In genomic region chr3:104190681-104191080, GRCh38 we compare ENCODE assay signal across 30 cellular contexts.
A peak's percentile ranks its signal among the peaks of the same experiment; 100 is the strongest.
DNase-seq lines count a peak whose midpoint lies in the region; ATAC-seq and TF ChIP-seq lines count a peak whose summit lies in the region.
"Had no signal": no experiment of that assay in that cellular context is flagged by ENCODE, and none has a peak within 500 bp of the region (broad histone marks: within the 10 kb centered on the region; RNA-seq: fewer than 3 reads in every experiment).

No MANE protein-coding gene starts in this region.

- no peak overlapping the region for H3K4me3 Mint-ChIP-seq in activated CD8-positive, alpha-beta T cell treated with anti-CD3 and anti-CD28 coated beads, Interleukin-2, amount 10 ng/mL, durations not matched to agents 7 days and 5 days
- H3K4me3 Mint-ChIP-seq: activated B cell treated with CpG ODN at 0.5 μM for 24 hours; effector memory CD8-positive, alpha-beta T cell; naive B cell had no signal

- H3K4me1 Mint-ChIP-seq in activated CD8-positive, alpha-beta T cell treated with anti-CD3 and anti-CD28 coated beads, Interleukin-2, amount 10 ng/mL, durations not matched to agents 7 days and 5 days (ENCODE audit: low read depth) = no peaks in the 10 kb centered on the region
- H3K4me1 Mint-ChIP-seq: activated B cell treated with CpG ODN at 0.5 μM for 24 hours, naive B cell had no signal

- DNase-seq in HT1080 (ENCODE audit: low read depth) = peak; percentile 64
- DNase-seq in astrocyte of the hippocampus (ENCODE audit: low read depth, low spot score) = peak; percentile 12
- DNase-seq in kidney tubule cell (ENCODE audit: low spot score) = peak; percentile 4
- DNase-seq in activated CD8-positive, alpha-beta T cell treated with anti-CD3 and anti-CD28 coated beads, Interleukin-2, amount 10 ng/mL, durations not matched to agents 7 days and 5 days = no peak
- no peak for DNase-seq in coronary artery (ENCODE audit: low spot score)
- no peak for DNase-seq in stimulated activated naive CD8-positive, alpha-beta T cell treated with anti-CD3 and anti-CD28 coated beads, Interleukin-15, Interleukin-2, amounts not matched to agents 100 U/mL and 50 U/mL, for 24 hours
- DNase-seq: activated B cell treated with CpG ODN at 0.5 μM for 24 hours; activated CD4-positive, alpha-beta T cell treated with anti-CD3 and anti-CD28 coated beads, Interleukin-2, amount 50 U/mL, for 1 hour; activated naive CD4-positive, alpha-beta T cell treated with Interleukin-2 at 50 U/mL for 16 hours; adrenal gland; C1 segment of cervical spinal cord; colonic mucosa; effector memory CD8-positive, alpha-beta T cell; foreskin fibroblast; heart right ventricle; left lung; mesenchymal stem cell; naive B cell; NCI-H1092 treated with DMSO at 0.1 percent for 48 hours; NCI-H187 treated with DMSO at 0.1 percent for 48 hours; NCI-H2171 treated with DMSO at 0.1 percent for 48 hours; NCI-H524; PC-9; SHP77; small intestine; stimulated activated CD4-positive, alpha-beta T cell treated with anti-CD3 and anti-CD28 coated beads, Interleukin-1b, Interleukin-23, amount 100 ng/mL, for 48 hours; SW 1271; trophoblast cell had no signal

- CTCF ChIA-PET in activated CD8-positive, alpha-beta T cell treated with anti-CD3 and anti-CD28 coated beads, Interleukin-2, amount 10 ng/mL, durations not matched to agents 7 days and 5 days (lab: Charles Lee) = no interaction called here

- TF ChIP-seq CTCF in coronary artery (IDR thresholded peaks at IDR 0.05) = no peak

- no peaks in the 10 kb centered on the region for H3K27me3 Mint-ChIP-seq in activated CD8-positive, alpha-beta T cell treated with anti-CD3 and anti-CD28 coated beads, Interleukin-2, amount 10 ng/mL, durations not matched to agents 7 days and 5 days (ENCODE audit: low read depth)
- H3K27me3 Mint-ChIP-seq: activated B cell treated with CpG ODN at 0.5 μM for 24 hours; effector memory CD8-positive, alpha-beta T cell; naive B cell had no signal

- H3K27ac Mint-ChIP-seq in activated CD8-positive, alpha-beta T cell treated with anti-CD3 and anti-CD28 coated beads, Interleukin-2, amount 10 ng/mL, durations not matched to agents 7 days and 5 days = no peak overlapping the region
- H3K27ac Mint-ChIP-seq: activated B cell treated with CpG ODN at 0.5 μM for 24 hours; effector memory CD8-positive, alpha-beta T cell; naive B cell had no signal

- H3K27ac ChIP-seq in coronary artery = no peak overlapping the region
- H3K27ac ChIP-seq: adrenal gland, colonic mucosa, heart right ventricle, left lung, PC-9 had no signal

- no peak overlapping the region for H3K4me3 ChIP-seq in coronary artery
- H3K4me3 ChIP-seq: adrenal gland, colonic mucosa, heart right ventricle, left lung, PC-9 had no signal

- ATAC-seq in activated CD8-positive, alpha-beta T cell treated with anti-CD3 and anti-CD28 coated beads, Interleukin-2, amount 10 ng/mL, durations not matched to agents 7 days and 5 days = no peak
- ATAC-seq in stimulated activated naive CD8-positive, alpha-beta T cell treated with anti-CD3 and anti-CD28 coated beads, Interleukin-15, Interleukin-2, amounts not matched to agents 100 U/mL and 50 U/mL, for 24 hours = no peak
- ATAC-seq in HG03175 (IDR thresholded peaks at IDR 0.05; ENCODE audit: unreplicated experiment) = no peak
- ATAC-seq: effector memory CD8-positive, alpha-beta T cell; esophagus mucosa; heart right ventricle; left lung had no signal

- H3K36me3 Mint-ChIP-seq in activated CD8-positive, alpha-beta T cell treated with anti-CD3 and anti-CD28 coated beads, Interleukin-2, amount 10 ng/mL, durations not matched to agents 7 days and 5 days (ENCODE audit: low read depth) = no peaks in the 10 kb centered on the region
- H3K36me3 Mint-ChIP-seq: naive B cell had no signal

- H3K9me3 Mint-ChIP-seq in activated CD8-positive, alpha-beta T cell treated with anti-CD3 and anti-CD28 coated beads, Interleukin-2, amount 10 ng/mL, durations not matched to agents 7 days and 5 days (ENCODE audit: insufficient read depth) = no peaks in the 10 kb centered on the region
- H3K9me3 Mint-ChIP-seq: activated B cell treated with CpG ODN at 0.5 μM for 24 hours; effector memory CD8-positive, alpha-beta T cell had no signal

- POLR2A ChIA-PET in activated CD8-positive, alpha-beta T cell treated with anti-CD3 and anti-CD28 coated beads, Interleukin-2, amount 10 ng/mL, durations not matched to agents 7 days and 5 days (lab: Charles Lee) = no interaction called here

Comparison
In these comparisons a context has a peak if more than half of its experiments do, and no peak if none do; other contexts are left out.
1. DNase-seq: peak in HT1080 (single experiment), astrocyte of the hippocampus (single experiment) and kidney tubule cell (single experiment); none in activated CD8-positive, alpha-beta T cell treated with anti-CD3 and anti-CD28 coated beads, Interleukin-2, amount 10 ng/mL, durations not matched to agents 7 days and 5 days (single experiment), coronary artery (single experiment) and stimulated activated naive CD8-positive, alpha-beta T cell treated with anti-CD3 and anti-CD28 coated beads, Interleukin-15, Interleukin-2, amounts not matched to agents 100 U/mL and 50 U/mL, for 24 hours (single experiment).